ENCODE assay signal across 20 cellular contexts in the genomic region with DNA sequence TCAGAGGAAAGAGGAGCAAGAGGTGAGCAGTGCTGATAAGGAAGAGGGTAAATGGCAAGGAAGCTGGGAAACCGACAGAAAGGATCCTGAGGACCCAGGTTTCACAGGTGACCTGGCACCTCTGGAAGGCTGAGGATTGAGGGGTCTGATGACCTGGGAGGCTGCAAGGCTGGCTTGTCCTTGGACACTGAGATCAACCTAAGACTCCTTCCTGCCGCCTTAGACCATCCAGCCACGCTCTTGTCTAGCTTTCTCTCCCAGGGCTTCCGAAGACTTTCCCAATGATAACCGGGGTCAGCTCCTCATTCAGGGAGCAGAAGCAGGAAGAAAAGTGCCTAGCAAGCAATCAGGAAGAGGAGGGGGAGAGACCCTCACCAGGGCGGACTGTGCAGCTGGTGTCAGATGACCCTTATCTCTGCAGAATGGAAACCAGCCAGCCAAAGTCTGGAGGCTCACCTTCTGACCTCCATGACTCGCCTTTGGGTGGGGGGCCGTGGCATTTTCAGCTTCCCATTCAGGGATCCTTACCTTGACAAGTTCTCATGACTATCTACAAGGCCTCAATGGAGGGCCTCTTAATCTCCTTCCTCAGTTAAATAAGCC.
DNase-seq lines count a peak whose midpoint lies in the region; ATAC-seq, FAIRE-seq and TF ChIP-seq lines count a peak whose summit lies in the region.
"Had no signal": no experiment of that assay in that cellular context is flagged by ENCODE, and none has a peak within 500 bp of the region (broad histone marks: within the 10 kb centered on the region; RNA-seq: fewer than 3 reads in every experiment).

No MANE protein-coding gene starts in this region.

- DNase-seq in activated CD8-positive, alpha-beta T cell treated with anti-CD3 and anti-CD28 coated beads for 36 hours: no peak
- no peak for DNase-seq in activated CD8-positive, alpha-beta T cell treated with anti-CD3 and anti-CD28 coated beads, Interleukin-2, amount 10 ng/mL, durations not matched to agents 7 days and 5 days
- peak; percentile 42 for DNase-seq in SK-N-DZ (ENCODE audit: low spot score)
- peak; percentile 17 for DNase-seq in endothelial cell of umbilical vein (ENCODE audit: low read depth, low spot score)
- DNase-seq in stimulated activated naive B cell treated with anti-CD40 and anti-IgM and Interleukin-4, amounts not matched to agents 10 μg/mL and 1 μg/mL and 100 μg/mL, for 72 hours: no peak
- no peak for DNase-seq in DMS53 (lab: John Stamatoyannopoulos, UW)
- DNase-seq in GM20000 (ENCODE audit: low spot score): no peak
- DNase-seq: ACHN, amniotic stem cell, GF-D8, left cardiac atrium, mucosa of descending colon, NCI-H1694 treated with DMSO at 0.1 percent for 48 hours, NCI-H446 treated with DMSO at 0.1 percent for 48 hours had no signal

- dilution Hi-C loops in endothelial cell of umbilical vein (cut with MboI; ENCODE audit: extremely low pct_ligation_motif_present, low sequenced_read_pairs): loop anchor here (25.0 kb wide), 1 partner anchor 230 kb away; the partner anchor contains the start of gene NBL1

- peaks cover 0 to under 1% of the 10 kb centered on the region in 2 experiments for H3K36me3 ChIP-seq in endothelial cell of umbilical vein (ENCODE audit: control insufficient read depth in 2 of 2, extremely low read depth in 1 of 2, insufficient read depth in 2 of 2, low read length in 2 of 2)

- CTCF ChIA-PET in activated CD8-positive, alpha-beta T cell treated with anti-CD3 and anti-CD28 coated beads for 36 hours (lab: Charles Lee): interaction anchor here (1.0 to 2.7 kb wide), 4 partner anchors 15 to 246 kb away, joined by 3 to 8 read pairs (median 6); no protein-coding TSS in a partner anchor
- CTCF ChIA-PET in activated CD8-positive, alpha-beta T cell treated with anti-CD3 and anti-CD28 coated beads, Interleukin-2, amount 10 ng/mL, durations not matched to agents 7 days and 5 days (lab: Charles Lee): no interaction called here
- CTCF ChIA-PET in endothelial cell of umbilical vein (lab: Charles Lee): interaction anchor here (0.9 to 2.0 kb wide), 6 partner anchors 8 to 246 kb away, joined by 3 to 6 read pairs (median 3); no protein-coding TSS in a partner anchor

- H3K4me2 ChIP-seq in endothelial cell of umbilical vein (ENCODE audit: insufficient read depth, low read length): no peak overlapping the region

- no peak overlapping the region for H3K4me3 ChIP-seq in endothelial cell of umbilical vein (replicated peaks in 1 of 3; ENCODE audit: insufficient read depth in 1 of 3, low read depth in 1 of 3, low read length in 3 of 3)
- H3K4me3 ChIP-seq: coronary artery, mucosa of descending colon, SJSA1, suprapubic skin had no signal

- H2AFZ ChIP-seq in endothelial cell of umbilical vein (ENCODE audit: low read depth, low read length): no peak overlapping the region
- H2AFZ ChIP-seq: parathyroid adenoma had no signal

- no peaks in the 10 kb centered on the region for H3K27me3 Mint-ChIP-seq in activated CD8-positive, alpha-beta T cell treated with anti-CD3 and anti-CD28 coated beads for 36 hours
- H3K27me3 Mint-ChIP-seq in activated CD8-positive, alpha-beta T cell treated with anti-CD3 and anti-CD28 coated beads, Interleukin-2, amount 10 ng/mL, durations not matched to agents 7 days and 5 days (ENCODE audit: low read depth): no peaks in the 10 kb centered on the region
- H3K27me3 Mint-ChIP-seq in stimulated activated naive B cell treated with anti-CD40 and anti-IgM and Interleukin-4, amounts not matched to agents 10 μg/mL and 1 μg/mL and 100 μg/mL, for 72 hours: no peaks in the 10 kb centered on the region

- peak overlapping the region; percentile 50 for H3K27ac Mint-ChIP-seq in activated CD8-positive, alpha-beta T cell treated with anti-CD3 and anti-CD28 coated beads for 36 hours
- no peak overlapping the region for H3K27ac Mint-ChIP-seq in activated CD8-positive, alpha-beta T cell treated with anti-CD3 and anti-CD28 coated beads, Interleukin-2, amount 10 ng/mL, durations not matched to agents 7 days and 5 days
- peak overlapping the region; percentile 89 for H3K27ac Mint-ChIP-seq in stimulated activated naive B cell treated with anti-CD40 and anti-IgM and Interleukin-4, amounts not matched to agents 10 μg/mL and 1 μg/mL and 100 μg/mL, for 72 hours

- H3K9me3 Mint-ChIP-seq in activated CD8-positive, alpha-beta T cell treated with anti-CD3 and anti-CD28 coated beads for 36 hours: no peaks in the 10 kb centered on the region
- H3K9me3 Mint-ChIP-seq in activated CD8-positive, alpha-beta T cell treated with anti-CD3 and anti-CD28 coated beads, Interleukin-2, amount 10 ng/mL, durations not matched to agents 7 days and 5 days (ENCODE audit: insufficient read depth): no peaks in the 10 kb centered on the region
- H3K9me3 Mint-ChIP-seq in stimulated activated naive B cell treated with anti-CD40 and anti-IgM and Interleukin-4, amounts not matched to agents 10 μg/mL and 1 μg/mL and 100 μg/mL, for 72 hours: no peaks in the 10 kb centered on the region

- intact Hi-C loops in activated CD8-positive, alpha-beta T cell treated with anti-CD3 and anti-CD28 coated beads for 36 hours (cut with micrococcal nuclease): no loop called here
- intact Hi-C loops in endothelial cell of umbilical vein (cut with micrococcal nuclease): no loop called here

- no peak overlapping the region for H3K9ac ChIP-seq in endothelial cell of umbilical vein (replicated peaks; ENCODE audit: extremely low read depth, insufficient read depth, low read length)
- H3K9ac ChIP-seq: parathyroid adenoma had no signal

- peaks cover 2% of the 10 kb centered on the region for H4K20me1 ChIP-seq in endothelial cell of umbilical vein (replicated peaks; ENCODE audit: control insufficient read depth, extremely low read depth, insufficient read depth, low read length)

- H3K36me3 Mint-ChIP-seq in activated CD8-positive, alpha-beta T cell treated with anti-CD3 and anti-CD28 coated beads for 36 hours (ENCODE audit: low read depth): peaks cover 15% of the 10 kb centered on the region
- H3K36me3 Mint-ChIP-seq in activated CD8-positive, alpha-beta T cell treated with anti-CD3 and anti-CD28 coated beads, Interleukin-2, amount 10 ng/mL, durations not matched to agents 7 days and 5 days (ENCODE audit: low read depth): peaks cover 27% of the 10 kb centered on the region
- H3K36me3 Mint-ChIP-seq in stimulated activated naive B cell treated with anti-CD40 and anti-IgM and Interleukin-4, amounts not matched to agents 10 μg/mL and 1 μg/mL and 100 μg/mL, for 72 hours: peaks cover 38 to 62% of the 10 kb centered on the region in 2 donors

- POLR2A ChIA-PET in activated CD8-positive, alpha-beta T cell treated with anti-CD3 and anti-CD28 coated beads for 36 hours (lab: Charles Lee): interaction anchor here (1.0 to 1.3 kb wide), 2 partner anchors 10 to 14 kb away, joined by 3 read pairs; no protein-coding TSS in a partner anchor
- POLR2A ChIA-PET in activated CD8-positive, alpha-beta T cell treated with anti-CD3 and anti-CD28 coated beads, Interleukin-2, amount 10 ng/mL, durations not matched to agents 7 days and 5 days (lab: Charles Lee): no interaction called here
- POLR2A ChIA-PET in endothelial cell of umbilical vein (lab: Charles Lee): no interaction called here

- no peak for FAIRE-seq in endothelial cell of umbilical vein (lab: Jason Lieb, UNC)
- FAIRE-seq: GM18507 had no signal

- TF ChIP-seq POLR2A in endothelial cell of umbilical vein (IDR thresholded peaks at IDR 0.05; ENCODE audit: low read depth, low read length): no peak

- no peaks in the 10 kb centered on the region for H3K9me1 ChIP-seq in endothelial cell of umbilical vein (replicated peaks; ENCODE audit: control insufficient read depth, extremely low read depth, insufficient read depth, low read length)

- no peak overlapping the region for H3K27ac ChIP-seq in endothelial cell of umbilical vein (ENCODE audit: insufficient read depth, low read depth, low read length)
- H3K27ac ChIP-seq: parathyroid adenoma, SJSA1, suprapubic skin had no signal

- ATAC-seq in activated CD8-positive, alpha-beta T cell treated with anti-CD3 and anti-CD28 coated beads for 36 hours: no peak
- ATAC-seq in activated CD8-positive, alpha-beta T cell treated with anti-CD3 and anti-CD28 coated beads, Interleukin-2, amount 10 ng/mL, durations not matched to agents 7 days and 5 days: no peak
- ATAC-seq in stimulated activated naive B cell treated with anti-CD40 and anti-IgM and Interleukin-4, amounts not matched to agents 10 μg/mL and 1 μg/mL and 100 μg/mL, for 72 hours (replicated peaks): no peak
- ATAC-seq in GM21786 (IDR thresholded peaks at IDR 0.05; ENCODE audit: unreplicated experiment): no peak
- ATAC-seq: left cardiac atrium, mucosa of descending colon had no signal

- no peak for TF ChIP-seq CTCF in activated CD8-positive, alpha-beta T cell treated with anti-CD3 and anti-CD28 coated beads for 36 hours (IDR thresholded peaks at IDR 0.05)
- no peak for TF ChIP-seq CTCF in endothelial cell of umbilical vein (IDR thresholded peaks at IDR 0.05; ENCODE audit: extremely low read depth in 1 of 2, insufficient read depth in 1 of 2, low read depth in 1 of 2, low read length in 2 of 2)
- TF ChIP-seq CTCF in GM20000 (IDR thresholded peaks at IDR 0.05; ENCODE audit: extremely low read depth, missing control alignments): no peak

- H3K4me1 ChIP-seq in endothelial cell of umbilical vein (ENCODE audit: control insufficient read depth, extremely low read depth, insufficient read depth, low read length): no peaks in the 10 kb centered on the region
- H3K4me1 ChIP-seq: parathyroid adenoma, SJSA1 had no signal

- H3K9me3 ChIP-seq in endothelial cell of umbilical vein (replicated peaks; ENCODE audit: control insufficient read depth, insufficient read depth, low read length): no peaks in the 10 kb centered on the region
- H3K9me3 ChIP-seq: mucosa of descending colon, SJSA1, suprapubic skin had no signal

- BruUV-seq in endothelial cell of umbilical vein (replicated peaks; lab: Mats Ljungman, UMichigan): no TSS peak

- no peaks in the 10 kb centered on the region for H3K27me3 ChIP-seq in endothelial cell of umbilical vein (ENCODE audit: control insufficient read depth in 2 of 2, insufficient read depth in 2 of 2, low read length in 2 of 2)
- H3K27me3 ChIP-seq: SJSA1, suprapubic skin had no signal

- peaks cover 66% of the 10 kb centered on the region for H3K79me2 ChIP-seq in endothelial cell of umbilical vein (ENCODE audit: control insufficient read depth, insufficient read depth, low read length)

- H3K4me3 Mint-ChIP-seq in activated CD8-positive, alpha-beta T cell treated with anti-CD3 and anti-CD28 coated beads for 36 hours: no peak overlapping the region
- no peak overlapping the region for H3K4me3 Mint-ChIP-seq in activated CD8-positive, alpha-beta T cell treated with anti-CD3 and anti-CD28 coated beads, Interleukin-2, amount 10 ng/mL, durations not matched to agents 7 days and 5 days
- H3K4me3 Mint-ChIP-seq in stimulated activated naive B cell treated with anti-CD40 and anti-IgM and Interleukin-4, amounts not matched to agents 10 μg/mL and 1 μg/mL and 100 μg/mL, for 72 hours: no peak overlapping the region

- peaks cover 75% of the 10 kb centered on the region for H3K4me1 Mint-ChIP-seq in activated CD8-positive, alpha-beta T cell treated with anti-CD3 and anti-CD28 coated beads for 36 hours (ENCODE audit: low read depth)
- peaks cover 44% of the 10 kb centered on the region for H3K4me1 Mint-ChIP-seq in activated CD8-positive, alpha-beta T cell treated with anti-CD3 and anti-CD28 coated beads, Interleukin-2, amount 10 ng/mL, durations not matched to agents 7 days and 5 days (ENCODE audit: low read depth)
- peaks cover 33 to 70% of the 10 kb centered on the region in 2 donors for H3K4me1 Mint-ChIP-seq in stimulated activated naive B cell treated with anti-CD40 and anti-IgM and Interleukin-4, amounts not matched to agents 10 μg/mL and 1 μg/mL and 100 μg/mL, for 72 hours

Comparison
In these comparisons a context has a peak if more than half of its experiments do, and no peak if none do; other contexts are left out.
1. DNase-seq: peak in SK-N-DZ (single experiment) and endothelial cell of umbilical vein (single experiment); none in activated CD8-positive, alpha-beta T cell treated with anti-CD3 and anti-CD28 coated beads for 36 hours (single experiment), activated CD8-positive, alpha-beta T cell treated with anti-CD3 and anti-CD28 coated beads, Interleukin-2, amount 10 ng/mL, durations not matched to agents 7 days and 5 days (single experiment), stimulated activated naive B cell treated with anti-CD40 and anti-IgM and Interleukin-4, amounts not matched to agents 10 μg/mL and 1 μg/mL and 100 μg/mL, for 72 hours (single experiment), DMS53 (single experiment) and GM20000 (single experiment).